32 cellular contexts compared by ENCODE assay signal in genomic region chr4:15545371-15545770, GRCh38.
"Had no signal": no experiment of that assay in that cellular context is flagged by ENCODE, and none has a peak within 500 bp of the region (broad histone marks: within the 10 kb centered on the region; RNA-seq: fewer than 3 reads in every experiment).

No MANE protein-coding gene starts in this region.

- H3K27ac Mint-ChIP-seq: activated CD4-positive, alpha-beta T cell treated with anti-CD3 and anti-CD28 coated beads for 36 hours; activated CD4-positive, alpha-beta T cell treated with anti-CD3 and anti-CD28 coated beads, Interleukin-2, amount 10 ng/mL, durations not matched to agents 7 days and 5 days; activated CD8-positive, alpha-beta T cell treated with anti-CD3 and anti-CD28 coated beads, Interleukin-2, amount 10 ng/mL, durations not matched to agents 7 days and 5 days; activated naive CD4-positive, alpha-beta T cell treated with anti-CD3 and anti-CD28 coated beads, Interleukin-2, amount 50 U/mL, for 24 hours; activated naive CD8-positive, alpha-beta T cell treated with anti-CD3 and anti-CD28 coated beads, Interleukin-2, amount 50 U/mL, for 24 hours; activated T-cell treated with anti-CD3 and anti-CD28 coated beads, Interleukin-2, amount 50 U/mL, for 24 hours; activated T-helper 2 cell treated with anti-CD3 and anti-CD28 coated beads, Interferon-gamma antibody, Interleukin-2, Interleukin-4, amounts not matched to agents 10 μg/mL and 5 μg/mL and 100 μg/mL, durations not matched to agents 14 hours and 24 hours and 36 hours; T-cell had no signal

- H3K9me3 Mint-ChIP-seq: activated CD4-positive, alpha-beta T cell treated with anti-CD3 and anti-CD28 coated beads, Interleukin-2, amount 10 ng/mL, durations not matched to agents 7 days and 5 days; activated naive CD4-positive, alpha-beta T cell treated with anti-CD3 and anti-CD28 coated beads, Interleukin-2, amount 50 U/mL, for 24 hours; activated naive CD8-positive, alpha-beta T cell treated with anti-CD3 and anti-CD28 coated beads, Interleukin-2, amount 50 U/mL, for 24 hours; activated T-cell treated with anti-CD3 and anti-CD28 coated beads, Interleukin-2, amount 50 U/mL, for 24 hours; activated T-helper 2 cell treated with anti-CD3 and anti-CD28 coated beads, Interferon-gamma antibody, Interleukin-2, Interleukin-4, amounts not matched to agents 10 μg/mL and 5 μg/mL and 100 μg/mL, durations not matched to agents 14 hours and 24 hours and 36 hours; T-cell had no signal

- H3K27me3 Mint-ChIP-seq: activated CD4-positive, alpha-beta T cell treated with anti-CD3 and anti-CD28 coated beads for 36 hours; activated CD4-positive, alpha-beta T cell treated with anti-CD3 and anti-CD28 coated beads, Interleukin-2, amount 10 ng/mL, durations not matched to agents 7 days and 5 days; activated naive CD4-positive, alpha-beta T cell treated with anti-CD3 and anti-CD28 coated beads, Interleukin-2, amount 50 U/mL, for 24 hours; activated naive CD8-positive, alpha-beta T cell treated with anti-CD3 and anti-CD28 coated beads, Interleukin-2, amount 50 U/mL, for 24 hours; activated T-cell treated with anti-CD3 and anti-CD28 coated beads, Interleukin-2, amount 50 U/mL, for 24 hours; T-cell had no signal

- H3K4me3 Mint-ChIP-seq: activated CD4-positive, alpha-beta T cell treated with anti-CD3 and anti-CD28 coated beads for 36 hours; activated CD4-positive, alpha-beta T cell treated with anti-CD3 and anti-CD28 coated beads, Interleukin-2, amount 10 ng/mL, durations not matched to agents 7 days and 5 days; activated CD8-positive, alpha-beta T cell treated with anti-CD3 and anti-CD28 coated beads, Interleukin-2, amount 10 ng/mL, durations not matched to agents 7 days and 5 days; activated naive CD4-positive, alpha-beta T cell treated with anti-CD3 and anti-CD28 coated beads, Interleukin-2, amount 50 U/mL, for 24 hours; activated naive CD8-positive, alpha-beta T cell treated with anti-CD3 and anti-CD28 coated beads, Interleukin-2, amount 50 U/mL, for 24 hours; activated T-cell treated with anti-CD3 and anti-CD28 coated beads, Interleukin-2, amount 50 U/mL, for 24 hours; T-cell had no signal

- DNase-seq: activated CD4-positive, alpha-beta T cell treated with anti-CD3 and anti-CD28 coated beads for 36 hours; activated CD4-positive, alpha-beta T cell treated with anti-CD3 and anti-CD28 coated beads, Interleukin-2, amount 10 ng/mL, durations not matched to agents 7 days and 5 days; activated CD4-positive, alpha-beta T cell treated with anti-CD3 and anti-CD28 coated beads, Interleukin-2, amount 50 U/mL, for 48 hours; activated CD8-positive, alpha-beta T cell treated with anti-CD3 and anti-CD28 coated beads, Interleukin-2, amount 10 ng/mL, durations not matched to agents 7 days and 5 days; activated gamma-delta T cell; activated naive CD4-positive, alpha-beta T cell treated with Interleukin-2 at 50 U/mL for 16 hours; activated naive CD8-positive, alpha-beta T cell treated with anti-CD3 and anti-CD28 coated beads, Interleukin-2, amount 50 U/mL, for 24 hours; activated T-cell treated with anti-CD3 and anti-CD28 coated beads, Interleukin-2, amount 50 U/mL, for 24 hours; amniotic stem cell; aorta; brain microvascular endothelial cell; central memory CD4-positive, alpha-beta T cell; MM.1S; MV-4-11; NCI-H1092; NCI-H1436 treated with DMSO at 0.1 percent for 48 hours; NCI-H1694 treated with DMSO at 0.1 percent for 48 hours; NCI-H2029; NCI-H510A; NCI-H526; NCI-H748 treated with DMSO at 0.1 percent for 48 hours; NK-92 treated with Interleukin-12 subunit alpha and Interleukin-12 subunit beta, amount 100 ng/mL, for 24 hours; PC-3; SIG-M5; T-cell; T-helper 2 cell; T1000 had no signal

- ATAC-seq: activated CD4-positive, alpha-beta T cell treated with anti-CD3 and anti-CD28 coated beads for 36 hours; activated CD4-positive, CD25-positive, alpha-beta regulatory T cell treated with anti-CD3 and anti-CD28 coated beads, Interleukin-2, amount 50 U/mL, for 24 hours; activated CD8-positive, alpha-beta T cell treated with anti-CD3 and anti-CD28 coated beads, Interleukin-2, amount 10 ng/mL, durations not matched to agents 7 days and 5 days; activated naive CD8-positive, alpha-beta T cell treated with anti-CD3 and anti-CD28 coated beads, Interleukin-2, amount 50 U/mL, for 24 hours; PC-3; Right ventricle myocardium inferior; SK-N-SH treated with all-trans-retinoic acid at 6 μM for 48 hours; T-cell had no signal
